Comparison of ENCODE assay signal across 8 cellular contexts in genomic region chr6:27332692-27333641, GRCh38. TPM values are rescaled to one million over a fixed set of nuclear protein-coding genes. Genes with fewer than 3 reads are reported as not detected.
DNase-seq lines count a peak whose midpoint lies in the region; ATAC-seq lines count a peak whose summit lies in the region.

No MANE protein-coding gene starts in this region.

- H3K4me1 ChIP-seq in right cardiac atrium (ENCODE audit: control insufficient read depth, insufficient read depth, low read length): no peaks in the 10 kb centered on the region

- H3K27ac ChIP-seq in right cardiac atrium (ENCODE audit: low read length): no peak overlapping the region

- no peaks in the 10 kb centered on the region for H3K9me3 ChIP-seq in right cardiac atrium (ENCODE audit: control insufficient read depth, low read length)

- DNase-seq in right cardiac atrium (no peak), left ventricle myocardium superior (no peak), NCI-H69 (lab: John Stamatoyannopoulos, UW) (peak; percentile 88), glomerular visceral epithelial cell (ENCODE audit: extremely low spot score) (peak; percentile 65), Kasumi-1 (lab: John Stamatoyannopoulos, UW) (no peak), NCI-H2107 (lab: John Stamatoyannopoulos, UW) (no peak)
- DNase-seq in activated T-cell treated with anti-CD3 and anti-CD28 coated beads, Interleukin-2, amount 50 U/mL, for 1 hour: peak; percentile 48
- peak; percentile 64 for DNase-seq in stimulated activated CD4-positive, alpha-beta T cell treated with anti-CD3 and anti-CD28 coated beads, Interleukin-15, amount 100 ng/mL, for 24 hours

- ATAC-seq in right cardiac atrium (no peak), left ventricle myocardium superior (no peak)

- no peaks in the 10 kb centered on the region for H3K27me3 ChIP-seq in right cardiac atrium (ENCODE audit: control insufficient read depth, insufficient read depth)

- H3K4me3 ChIP-seq in right cardiac atrium (ENCODE audit: low read length): peak overlapping the region; percentile 31

- intact Hi-C loops in right cardiac atrium (cut with DNase I): no loop called here
- intact Hi-C loops in left ventricle myocardium superior (cut with micrococcal nuclease): no loop called here

- WGBS in right cardiac atrium: 9% methylated on average over 32 of the region's 32 CpGs

RNA-seq across cellular contexts. Expression of gene POM121L2, which starts 20.9 kb away (rescaled TPM):
- total RNA-seq in right cardiac atrium (not detected), left ventricle myocardium superior (not detected)
- polyA plus RNA-seq in right cardiac atrium: not detected

RNA-seq across cellular contexts. Expression of gene ZNF391, which starts 55.6 kb away (rescaled TPM):
- total RNA-seq in right cardiac atrium (1 to 10 TPM; 1.6 to 2.9 (median 1.9) TPM), left ventricle myocardium superior (0.97 TPM)
- polyA plus RNA-seq in right cardiac atrium: 0.72 TPM

Comparison
In these comparisons a context has a peak if more than half of its experiments do, and no peak if none do; other contexts are left out.
1. DNase-seq: peak in NCI-H69 (single experiment), activated T-cell treated with anti-CD3 and anti-CD28 coated beads, Interleukin-2, amount 50 U/mL, for 1 hour (single experiment), glomerular visceral epithelial cell (single experiment) and stimulated activated CD4-positive, alpha-beta T cell treated with anti-CD3 and anti-CD28 coated beads, Interleukin-15, amount 100 ng/mL, for 24 hours (single experiment); none in right cardiac atrium (0 of 3), left ventricle myocardium superior (single experiment), Kasumi-1 (0 of 2) and NCI-H2107 (single experiment).